Comparison of ENCODE assay signal across 14 cellular contexts in genomic region chr3:30073622-30074021, GRCh38.
DNase-seq lines count a peak whose midpoint lies in the region; ATAC-seq and TF ChIP-seq lines count a peak whose summit lies in the region.
"Had no signal": no experiment of that assay in that cellular context is flagged by ENCODE, and none has a peak within 500 bp of the region (broad histone marks: within the 10 kb centered on the region; RNA-seq: fewer than 3 reads in every experiment).

No MANE protein-coding gene starts in this region.

- ATAC-seq in GM18867 (IDR thresholded peaks at IDR 0.05; ENCODE audit: unreplicated experiment) = no peak
- ATAC-seq: Panc1 had no signal

- no peaks in the 10 kb centered on the region for H3K36me3 Mint-ChIP-seq in brain
- peaks cover 18% of the 10 kb centered on the region for H3K36me3 Mint-ChIP-seq in nephron progenitor cell (ENCODE audit: low read depth)
- no peaks in the 10 kb centered on the region for H3K36me3 Mint-ChIP-seq in activated T-helper 2 cell treated with anti-CD3 and anti-CD28 coated beads, Interferon-gamma antibody, Interleukin-2, Interleukin-4, amounts not matched to agents 10 μg/mL and 5 μg/mL and 100 μg/mL, durations not matched to agents 14 hours and 24 hours and 36 hours (ENCODE audit: low read depth)
- H3K36me3 Mint-ChIP-seq: CD4-positive, alpha-beta memory T cell had no signal

- peak overlapping the region in 3 of 5 experiments; percentile 4 to 34 (median 9) for H3K27ac Mint-ChIP-seq in brain
- peak overlapping the region; percentile 88 for H3K27ac Mint-ChIP-seq in nephron progenitor cell
- H3K27ac Mint-ChIP-seq in activated T-helper 2 cell treated with anti-CD3 and anti-CD28 coated beads, Interferon-gamma antibody, Interleukin-2, Interleukin-4, amounts not matched to agents 10 μg/mL and 5 μg/mL and 100 μg/mL, durations not matched to agents 14 hours and 24 hours and 36 hours = no peak overlapping the region
- H3K27ac Mint-ChIP-seq: activated CD4-positive, alpha-beta T cell treated with anti-CD3 and anti-CD28 coated beads, Interleukin-2, amount 10 ng/mL, durations not matched to agents 7 days and 5 days; CD4-positive, alpha-beta memory T cell had no signal

- H3K4me3 Mint-ChIP-seq in brain = no peak overlapping the region
- no peak overlapping the region for H3K4me3 Mint-ChIP-seq in nephron progenitor cell
- H3K4me3 Mint-ChIP-seq in activated T-helper 2 cell treated with anti-CD3 and anti-CD28 coated beads, Interferon-gamma antibody, Interleukin-2, Interleukin-4, amounts not matched to agents 10 μg/mL and 5 μg/mL and 100 μg/mL, durations not matched to agents 14 hours and 24 hours and 36 hours (ENCODE audit: low read depth) = no peak overlapping the region
- H3K4me3 Mint-ChIP-seq: activated CD4-positive, alpha-beta T cell treated with anti-CD3 and anti-CD28 coated beads, Interleukin-2, amount 10 ng/mL, durations not matched to agents 7 days and 5 days; CD4-positive, alpha-beta memory T cell had no signal

- H3K4me1 Mint-ChIP-seq in brain = peaks cover 11% of the 10 kb centered on the region
- peaks cover 29% of the 10 kb centered on the region for H3K4me1 Mint-ChIP-seq in nephron progenitor cell
- H3K4me1 Mint-ChIP-seq in activated T-helper 2 cell treated with anti-CD3 and anti-CD28 coated beads, Interferon-gamma antibody, Interleukin-2, Interleukin-4, amounts not matched to agents 10 μg/mL and 5 μg/mL and 100 μg/mL, durations not matched to agents 14 hours and 24 hours and 36 hours (ENCODE audit: low read depth) = no peaks in the 10 kb centered on the region
- H3K4me1 Mint-ChIP-seq: activated CD4-positive, alpha-beta T cell treated with anti-CD3 and anti-CD28 coated beads, Interleukin-2, amount 10 ng/mL, durations not matched to agents 7 days and 5 days; CD4-positive, alpha-beta memory T cell had no signal

- TF ChIP-seq CTCF in brain (conservative IDR thresholded peaks at IDR 0.05) = no peak
- TF ChIP-seq CTCF in nephron progenitor cell (IDR thresholded peaks at IDR 0.05) = no peak

- intact Hi-C loops in activated T-helper 2 cell treated with anti-CD3 and anti-CD28 coated beads, Interferon-gamma antibody, Interleukin-2, Interleukin-4, amounts not matched to agents 10 μg/mL and 5 μg/mL and 100 μg/mL, durations not matched to agents 14 hours and 24 hours and 36 hours (cut with micrococcal nuclease) = no loop called here

- H3K9me3 Mint-ChIP-seq in brain (peaks cover 0 to 7% (median 1%) of the 10 kb centered on the region in 5 experiments), nephron progenitor cell (peaks cover 33% of the 10 kb centered on the region)
- peaks cover 7% of the 10 kb centered on the region for H3K9me3 Mint-ChIP-seq in activated T-helper 2 cell treated with anti-CD3 and anti-CD28 coated beads, Interferon-gamma antibody, Interleukin-2, Interleukin-4, amounts not matched to agents 10 μg/mL and 5 μg/mL and 100 μg/mL, durations not matched to agents 14 hours and 24 hours and 36 hours
- H3K9me3 Mint-ChIP-seq: activated CD4-positive, alpha-beta T cell treated with anti-CD3 and anti-CD28 coated beads, Interleukin-2, amount 10 ng/mL, durations not matched to agents 7 days and 5 days had no signal

- H3K27me3 Mint-ChIP-seq in brain (no peaks in the 10 kb centered on the region), nephron progenitor cell (ENCODE audit: low read depth, poor library complexity) (no peaks in the 10 kb centered on the region)
- no peaks in the 10 kb centered on the region for H3K27me3 Mint-ChIP-seq in activated T-helper 2 cell treated with anti-CD3 and anti-CD28 coated beads, Interferon-gamma antibody, Interleukin-2, Interleukin-4, amounts not matched to agents 10 μg/mL and 5 μg/mL and 100 μg/mL, durations not matched to agents 14 hours and 24 hours and 36 hours (ENCODE audit: low read depth)
- H3K27me3 Mint-ChIP-seq: activated CD4-positive, alpha-beta T cell treated with anti-CD3 and anti-CD28 coated beads, Interleukin-2, amount 10 ng/mL, durations not matched to agents 7 days and 5 days had no signal

- DNase-seq in NCI-H1105 treated with DMSO at 0.1 percent for 48 hours (lab: John Stamatoyannopoulos, UW) = peak; percentile 42
- DNase-seq in NCI-H1105 (lab: John Stamatoyannopoulos, UW) = no peak
- DNase-seq in HT1080 (ENCODE audit: low read depth) = peak; percentile 32
- no peak for DNase-seq in nephron progenitor cell
- DNase-seq in activated T-helper 2 cell treated with anti-CD3 and anti-CD28 coated beads, Interferon-gamma antibody, Interleukin-2, Interleukin-4, amounts not matched to agents 10 μg/mL and 5 μg/mL and 100 μg/mL, durations not matched to agents 14 hours and 24 hours and 36 hours (ENCODE audit: low spot score) = no peak
- no peak for DNase-seq in DMS79 treated with DMSO at 0.1 percent for 48 hours (lab: John Stamatoyannopoulos, UW)
- DNase-seq: 8988T; activated CD4-positive, alpha-beta T cell treated with anti-CD3 and anti-CD28 coated beads, Interleukin-2, amount 10 ng/mL, durations not matched to agents 7 days and 5 days; CD4-positive, alpha-beta memory T cell; hippocampal formation; NCI-H510A treated with DMSO at 0.1 percent for 48 hours had no signal

Comparison
In these comparisons a context has a peak if more than half of its experiments do, and no peak if none do; other contexts are left out.
1. DNase-seq: peak in NCI-H1105 treated with DMSO at 0.1 percent for 48 hours (single experiment) and HT1080 (single experiment); none in NCI-H1105 (single experiment), nephron progenitor cell (single experiment), activated T-helper 2 cell treated with anti-CD3 and anti-CD28 coated beads, Interferon-gamma antibody, Interleukin-2, Interleukin-4, amounts not matched to agents 10 μg/mL and 5 μg/mL and 100 μg/mL, durations not matched to agents 14 hours and 24 hours and 36 hours (single experiment) and DMS79 treated with DMSO at 0.1 percent for 48 hours (single experiment).